Comparison of ENCODE assay signal across 1 cellular context in genomic region chr10:86440874-86441838, GRCh38.
TF ChIP-seq lines count a peak whose summit lies in the region.

No MANE protein-coding gene starts in this region.

TF ChIP-seq in HepG2, 621 proteins besides CTCF, POLR2A, EP300 and RAD21 (continued from another document and continues in another):
- TF ChIP-seq, protein P1, sequence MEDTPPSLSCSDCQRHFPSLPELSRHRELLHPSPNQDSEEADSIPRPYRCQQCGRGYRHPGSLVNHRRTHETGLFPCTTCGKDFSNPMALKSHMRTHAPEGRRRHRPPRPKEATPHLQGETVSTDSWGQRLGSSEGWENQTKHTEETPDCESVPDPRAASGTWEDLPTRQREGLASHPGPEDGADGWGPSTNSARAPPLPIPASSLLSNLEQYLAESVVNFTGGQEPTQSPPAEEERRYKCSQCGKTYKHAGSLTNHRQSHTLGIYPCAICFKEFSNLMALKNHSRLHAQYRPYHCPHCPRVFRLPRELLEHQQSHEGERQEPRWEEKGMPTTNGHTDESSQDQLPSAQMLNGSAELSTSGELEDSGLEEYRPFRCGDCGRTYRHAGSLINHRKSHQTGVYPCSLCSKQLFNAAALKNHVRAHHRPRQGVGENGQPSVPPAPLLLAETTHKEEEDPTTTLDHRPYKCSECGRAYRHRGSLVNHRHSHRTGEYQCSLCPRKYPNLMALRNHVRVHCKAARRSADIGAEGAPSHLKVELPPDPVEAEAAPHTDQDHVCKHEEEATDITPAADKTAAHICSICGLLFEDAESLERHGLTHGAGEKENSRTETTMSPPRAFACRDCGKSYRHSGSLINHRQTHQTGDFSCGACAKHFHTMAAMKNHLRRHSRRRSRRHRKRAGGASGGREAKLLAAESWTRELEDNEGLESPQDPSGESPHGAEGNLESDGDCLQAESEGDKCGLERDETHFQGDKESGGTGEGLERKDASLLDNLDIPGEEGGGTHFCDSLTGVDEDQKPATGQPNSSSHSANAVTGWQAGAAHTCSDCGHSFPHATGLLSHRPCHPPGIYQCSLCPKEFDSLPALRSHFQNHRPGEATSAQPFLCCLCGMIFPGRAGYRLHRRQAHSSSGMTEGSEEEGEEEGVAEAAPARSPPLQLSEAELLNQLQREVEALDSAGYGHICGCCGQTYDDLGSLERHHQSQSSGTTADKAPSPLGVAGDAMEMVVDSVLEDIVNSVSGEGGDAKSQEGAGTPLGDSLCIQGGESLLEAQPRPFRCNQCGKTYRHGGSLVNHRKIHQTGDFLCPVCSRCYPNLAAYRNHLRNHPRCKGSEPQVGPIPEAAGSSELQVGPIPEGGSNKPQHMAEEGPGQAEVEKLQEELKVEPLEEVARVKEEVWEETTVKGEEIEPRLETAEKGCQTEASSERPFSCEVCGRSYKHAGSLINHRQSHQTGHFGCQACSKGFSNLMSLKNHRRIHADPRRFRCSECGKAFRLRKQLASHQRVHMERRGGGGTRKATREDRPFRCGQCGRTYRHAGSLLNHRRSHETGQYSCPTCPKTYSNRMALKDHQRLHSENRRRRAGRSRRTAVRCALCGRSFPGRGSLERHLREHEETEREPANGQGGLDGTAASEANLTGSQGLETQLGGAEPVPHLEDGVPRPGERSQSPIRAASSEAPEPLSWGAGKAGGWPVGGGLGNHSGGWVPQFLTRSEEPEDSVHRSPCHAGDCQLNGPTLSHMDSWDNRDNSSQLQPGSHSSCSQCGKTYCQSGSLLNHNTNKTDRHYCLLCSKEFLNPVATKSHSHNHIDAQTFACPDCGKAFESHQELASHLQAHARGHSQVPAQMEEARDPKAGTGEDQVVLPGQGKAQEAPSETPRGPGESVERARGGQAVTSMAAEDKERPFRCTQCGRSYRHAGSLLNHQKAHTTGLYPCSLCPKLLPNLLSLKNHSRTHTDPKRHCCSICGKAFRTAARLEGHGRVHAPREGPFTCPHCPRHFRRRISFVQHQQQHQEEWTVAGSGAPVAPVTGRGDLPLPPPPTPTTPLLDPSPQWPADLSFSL (CRISPR knock-in tag; IDR thresholded peaks at IDR 0.05), result no peak
- TF ChIP-seq ZSCAN31 (CRISPR knock-in tag; IDR thresholded peaks at IDR 0.05; ENCODE audit: low read depth), result 0 out of 2 replicates have a peak, but pooled peaks have one; percentile 38
- no peak for TF ChIP-seq U2AF2 (IDR thresholded peaks at IDR 0.05; ENCODE audit: low read depth, low read length)
- peak; percentile 98 for TF ChIP-seq NCOR1 (IDR thresholded peaks at IDR 0.05; ENCODE audit: borderline replicate concordance, low read length)
- no peak for TF ChIP-seq ZNF589 (CRISPR knock-in tag; conservative IDR thresholded peaks at IDR 0.05)
- TF ChIP-seq FOXM1 (CRISPR knock-in tag; IDR thresholded peaks at IDR 0.05), result no peak
- TF ChIP-seq ZNF644 (CRISPR knock-in tag; IDR thresholded peaks at IDR 0.05; ENCODE audit: low read depth), result peak; percentile 43; the same call in 1 of the 2 replicates
- TF ChIP-seq HNRNPH1 (optimal IDR thresholded peaks at IDR 0.05; ENCODE audit: low read depth, low read length), result no peak
- TF ChIP-seq TBX3 (IDR thresholded peaks at IDR 0.05; ENCODE audit: borderline replicate concordance), result peak; percentile 46; the same call in 1 of the 2 replicates
- no peak for TF ChIP-seq ZNF264 (CRISPR knock-in tag; IDR thresholded peaks at IDR 0.05)
- peak; percentile 23; the same call in 1 of the 2 replicates for TF ChIP-seq LCORL (IDR thresholded peaks at IDR 0.05)
- peak; percentile 83 for TF ChIP-seq LCORL (CRISPR knock-in tag; IDR thresholded peaks at IDR 0.05)
- no peak for TF ChIP-seq TSC22D2 (CRISPR knock-in tag; IDR thresholded peaks at IDR 0.05; ENCODE audit: borderline replicate concordance)
- peak; percentile 66; the same call in 1 of the 2 replicates for TF ChIP-seq ZBTB7B (CRISPR knock-in tag; IDR thresholded peaks at IDR 0.05)
- TF ChIP-seq SMC3 (IDR thresholded peaks at IDR 0.05; ENCODE audit: low read length), result peak; percentile 44; the same call in 1 of the 2 replicates
- peak; percentile 29; the same call in 1 of the 2 replicates for TF ChIP-seq IRF2 (CRISPR knock-in tag; IDR thresholded peaks at IDR 0.05)
- TF ChIP-seq ESRRA (CRISPR knock-in tag; IDR thresholded peaks at IDR 0.05; ENCODE audit: low read depth), result peak; percentile 58; the same call in 1 of the 2 replicates
- TF ChIP-seq, protein P2, sequence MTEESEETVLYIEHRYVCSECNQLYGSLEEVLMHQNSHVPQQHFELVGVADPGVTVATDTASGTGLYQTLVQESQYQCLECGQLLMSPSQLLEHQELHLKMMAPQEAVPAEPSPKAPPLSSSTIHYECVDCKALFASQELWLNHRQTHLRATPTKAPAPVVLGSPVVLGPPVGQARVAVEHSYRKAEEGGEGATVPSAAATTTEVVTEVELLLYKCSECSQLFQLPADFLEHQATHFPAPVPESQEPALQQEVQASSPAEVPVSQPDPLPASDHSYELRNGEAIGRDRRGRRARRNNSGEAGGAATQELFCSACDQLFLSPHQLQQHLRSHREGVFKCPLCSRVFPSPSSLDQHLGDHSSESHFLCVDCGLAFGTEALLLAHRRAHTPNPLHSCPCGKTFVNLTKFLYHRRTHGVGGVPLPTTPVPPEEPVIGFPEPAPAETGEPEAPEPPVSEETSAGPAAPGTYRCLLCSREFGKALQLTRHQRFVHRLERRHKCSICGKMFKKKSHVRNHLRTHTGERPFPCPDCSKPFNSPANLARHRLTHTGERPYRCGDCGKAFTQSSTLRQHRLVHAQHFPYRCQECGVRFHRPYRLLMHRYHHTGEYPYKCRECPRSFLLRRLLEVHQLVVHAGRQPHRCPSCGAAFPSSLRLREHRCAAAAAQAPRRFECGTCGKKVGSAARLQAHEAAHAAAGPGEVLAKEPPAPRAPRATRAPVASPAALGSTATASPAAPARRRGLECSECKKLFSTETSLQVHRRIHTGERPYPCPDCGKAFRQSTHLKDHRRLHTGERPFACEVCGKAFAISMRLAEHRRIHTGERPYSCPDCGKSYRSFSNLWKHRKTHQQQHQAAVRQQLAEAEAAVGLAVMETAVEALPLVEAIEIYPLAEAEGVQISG (CRISPR knock-in tag; IDR thresholded peaks at IDR 0.05), result 0 out of 2 replicates have a peak, but pooled peaks have one; percentile 38
- peak; percentile 48; the same call in 1 of the 2 replicates for TF ChIP-seq NCOA1 (CRISPR knock-in tag; IDR thresholded peaks at IDR 0.05)
- peak; percentile 65; the same call in 1 of the 2 replicates for TF ChIP-seq ZNF503 (CRISPR knock-in tag; IDR thresholded peaks at IDR 0.05)
- peak; percentile 46 for TF ChIP-seq RBM22 (optimal IDR thresholded peaks at IDR 0.05; ENCODE audit: low read length)
- no peak for TF ChIP-seq ZBTB49 (CRISPR knock-in tag; IDR thresholded peaks at IDR 0.05; ENCODE audit: borderline replicate concordance)
- TF ChIP-seq RBM39 (IDR thresholded peaks at IDR 0.05; ENCODE audit: low read depth, low read length, poor library complexity, severe bottlenecking), result no peak
- peak; percentile 86 for TF ChIP-seq GATAD2A (CRISPR knock-in tag; IDR thresholded peaks at IDR 0.05)
- peak; percentile 82 for TF ChIP-seq KAT8 (CRISPR knock-in tag; IDR thresholded peaks at IDR 0.05)
- TF ChIP-seq TGIF2 (CRISPR knock-in tag; IDR thresholded peaks at IDR 0.05), result 0 out of 2 replicates have a peak, but pooled peaks have one; percentile 56
- TF ChIP-seq NFE2L1 (CRISPR knock-in tag; IDR thresholded peaks at IDR 0.05; ENCODE audit: borderline replicate concordance), result no peak
- peak; percentile 67; the same call in 1 of the 2 replicates for TF ChIP-seq ZNF652 (CRISPR knock-in tag; IDR thresholded peaks at IDR 0.05; ENCODE audit: borderline replicate concordance, low read depth)
- no peak; the same call in 1 of the 2 replicates for TF ChIP-seq ZNF24 (IDR thresholded peaks at IDR 0.05)
- peak; percentile 55 for TF ChIP-seq SALL1 (CRISPR knock-in tag; IDR thresholded peaks at IDR 0.05)
- TF ChIP-seq ZNF709 (CRISPR knock-in tag; IDR thresholded peaks at IDR 0.05), result no peak
- 0 out of 3 replicates have a peak, but pooled peaks have one; percentile 11 for TF ChIP-seq MXI1 (IDR thresholded peaks at IDR 0.05; ENCODE audit: borderline replicate concordance, low read depth, low read length)
- peak; percentile 64; the same call in 1 of the 2 replicates for TF ChIP-seq TBX2 (CRISPR knock-in tag; IDR thresholded peaks at IDR 0.05; ENCODE audit: borderline replicate concordance)
- no peak for TF ChIP-seq ZBTB3 (CRISPR knock-in tag; IDR thresholded peaks at IDR 0.05; ENCODE audit: borderline replicate concordance, low read depth)
- TF ChIP-seq ZFYVE20 (CRISPR knock-in tag; IDR thresholded peaks at IDR 0.05; ENCODE audit: borderline replicate concordance, low read depth), result no peak
- no peak for TF ChIP-seq SRSF1 (optimal IDR thresholded peaks at IDR 0.05; ENCODE audit: low read depth, low read length)
- peak; percentile 64; the same call in 1 of the 2 replicates for TF ChIP-seq HNRNPUL1 (IDR thresholded peaks at IDR 0.05; ENCODE audit: low read depth, low read length)
- peak; percentile 60; the same call in 1 of the 2 replicates for TF ChIP-seq ISL2 (CRISPR knock-in tag; IDR thresholded peaks at IDR 0.05)
- peak; percentile 63; the same call in 1 of the 2 replicates for TF ChIP-seq HDAC2 (CRISPR knock-in tag; IDR thresholded peaks at IDR 0.05)
- TF ChIP-seq SOX13 (IDR thresholded peaks at IDR 0.05), result peak; percentile 74
- TF ChIP-seq SOX13 (CRISPR knock-in tag; conservative IDR thresholded peaks at IDR 0.05 in 1 of 2, IDR thresholded peaks at IDR 0.05 in 1 of 2), result peak in 1 of 2 experiments; percentile 83; a peak in 2 of 4 replicates
- TF ChIP-seq HES4 (CRISPR knock-in tag; IDR thresholded peaks at IDR 0.05; ENCODE audit: borderline replicate concordance), result no peak
- TF ChIP-seq KDM4B (CRISPR knock-in tag; IDR thresholded peaks at IDR 0.05), result no peak
- peak; percentile 47 for TF ChIP-seq MAX (IDR thresholded peaks at IDR 0.05)
- TF ChIP-seq, protein P3, sequence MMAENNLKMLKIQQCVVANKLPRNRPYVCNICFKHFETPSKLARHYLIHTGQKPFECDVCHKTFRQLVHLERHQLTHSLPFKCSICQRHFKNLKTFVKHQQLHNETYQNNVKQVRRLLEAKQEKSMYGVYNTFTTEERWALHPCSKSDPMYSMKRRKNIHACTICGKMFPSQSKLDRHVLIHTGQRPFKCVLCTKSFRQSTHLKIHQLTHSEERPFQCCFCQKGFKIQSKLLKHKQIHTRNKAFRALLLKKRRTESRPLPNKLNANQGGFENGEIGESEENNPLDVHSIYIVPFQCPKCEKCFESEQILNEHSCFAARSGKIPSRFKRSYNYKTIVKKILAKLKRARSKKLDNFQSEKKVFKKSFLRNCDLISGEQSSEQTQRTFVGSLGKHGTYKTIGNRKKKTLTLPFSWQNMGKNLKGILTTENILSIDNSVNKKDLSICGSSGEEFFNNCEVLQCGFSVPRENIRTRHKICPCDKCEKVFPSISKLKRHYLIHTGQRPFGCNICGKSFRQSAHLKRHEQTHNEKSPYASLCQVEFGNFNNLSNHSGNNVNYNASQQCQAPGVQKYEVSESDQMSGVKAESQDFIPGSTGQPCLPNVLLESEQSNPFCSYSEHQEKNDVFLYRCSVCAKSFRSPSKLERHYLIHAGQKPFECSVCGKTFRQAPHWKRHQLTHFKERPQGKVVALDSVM (CRISPR knock-in tag; IDR thresholded peaks at IDR 0.05), result peak; percentile 51; the same call in 1 of the 2 replicates
- TF ChIP-seq TCF7 (IDR thresholded peaks at IDR 0.05; ENCODE audit: low read depth), result peak; percentile 91
- TF ChIP-seq SP1 (IDR thresholded peaks at IDR 0.05), result no peak
- TF ChIP-seq SP1 (CRISPR knock-in tag; IDR thresholded peaks at IDR 0.05), result no peak
- TF ChIP-seq, protein P4, sequence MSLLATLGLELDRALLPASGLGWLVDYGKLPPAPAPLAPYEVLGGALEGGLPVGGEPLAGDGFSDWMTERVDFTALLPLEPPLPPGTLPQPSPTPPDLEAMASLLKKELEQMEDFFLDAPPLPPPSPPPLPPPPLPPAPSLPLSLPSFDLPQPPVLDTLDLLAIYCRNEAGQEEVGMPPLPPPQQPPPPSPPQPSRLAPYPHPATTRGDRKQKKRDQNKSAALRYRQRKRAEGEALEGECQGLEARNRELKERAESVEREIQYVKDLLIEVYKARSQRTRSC (CRISPR knock-in tag; IDR thresholded peaks at IDR 0.05; ENCODE audit: low read depth), result no peak
- TF ChIP-seq REL (CRISPR knock-in tag; conservative IDR thresholded peaks at IDR 0.05), result no peak
- TF ChIP-seq ZNF350 (CRISPR knock-in tag; IDR thresholded peaks at IDR 0.05; ENCODE audit: borderline replicate concordance, low read depth), result no peak
- peak; percentile 52; the same call in 1 of the 2 replicates for TF ChIP-seq HMG20B (CRISPR knock-in tag; conservative IDR thresholded peaks at IDR 0.05)
- no peak for TF ChIP-seq MTF2 (CRISPR knock-in tag; IDR thresholded peaks at IDR 0.05; ENCODE audit: borderline replicate concordance)
- TF ChIP-seq ZNF878 (CRISPR knock-in tag; IDR thresholded peaks at IDR 0.05), result peak; percentile 23; the same call in 1 of the 2 replicates
